ENCODE assay signal across 8 cellular contexts in genomic region chr19:4851551-4852290, GRCh38. TPM values are rescaled to one million over a fixed set of nuclear protein-coding genes. Genes with fewer than 3 reads are reported as not detected.
A peak's percentile ranks its signal among the peaks of the same experiment; 100 is the strongest.
DNase-seq lines count a peak whose midpoint lies in the region; ATAC-seq and TF ChIP-seq lines count a peak whose summit lies in the region.

No MANE protein-coding gene starts in this region.

- peaks cover 24% of the 10 kb centered on the region for H3K36me3 Mint-ChIP-seq in WTC11

- DNase-seq in GM06990 (ENCODE audit: extremely low read depth, insufficient read length) (peak; percentile 74), NAMALWA (ENCODE audit: low spot score) (peak; percentile 82), WTC11 (ENCODE audit: low spot score) (peak; percentile 92), cardiac fibroblast (ENCODE audit: low read depth in 2 of 2) (peak; percentile 61 to 67), kidney epithelial cell (ENCODE audit: low read depth) (peak; percentile 88), DMS153 (lab: John Stamatoyannopoulos, UW) (no peak)
- DNase-seq in stimulated activated CD4-positive, alpha-beta T cell treated with anti-CD3 and anti-CD28 coated beads, Interleukin-4, amount 100 ng/mL, for 1 hour: peak; percentile 79

- ATAC-seq in WTC11 (peak; percentile 99), GM21360 (IDR thresholded peaks at IDR 0.05; ENCODE audit: unreplicated experiment) (no peak)

- CTCF ChIA-PET in WTC11 (lab: Charles Lee): interaction anchor here (0.5 to 8.0 kb wide), 53 partner anchors 8 to 442 kb away, joined by 3 to 161 read pairs (median 5); partner anchors contain the start of genes ARRDC5, FEM1A, KDM4B and PLIN3

- POLR2A ChIA-PET in WTC11 (lab: Charles Lee): interaction anchor here (0.6 kb wide), 1 partner anchor 42 kb away, joined by 6 read pairs; no protein-coding TSS in a partner anchor

- H3K4me1 Mint-ChIP-seq in WTC11: no peaks in the 10 kb centered on the region

- H3K36me3 ChIP-seq in GM06990 (ENCODE audit: control insufficient read depth, insufficient read depth, low read length) (peaks cover 13% of the 10 kb centered on the region), kidney epithelial cell (ENCODE audit: control insufficient read depth, insufficient read depth, low read length) (peaks cover 3% of the 10 kb centered on the region)

- TF ChIP-seq CTCF in GM06990 (IDR thresholded peaks at IDR 0.05; ENCODE audit: insufficient read depth, low read length, poor library complexity, severe bottlenecking) (peak; percentile 89), WTC11 (IDR thresholded peaks at IDR 0.05) (peak; percentile 92), cardiac fibroblast (IDR thresholded peaks at IDR 0.05; ENCODE audit: low read depth, low read length) (peak; percentile 88), kidney epithelial cell (IDR thresholded peaks at IDR 0.05; ENCODE audit: insufficient read depth, low read length, poor library complexity, severe bottlenecking) (peak; percentile 93)

- H3K27ac Mint-ChIP-seq in WTC11: 0 out of 2 replicates have a peak overlapping the region, but pooled peaks have one; percentile 49

- no peak overlapping the region for H3K4me3 ChIP-seq in GM06990 (replicated peaks; ENCODE audit: low read depth, low read length)
- H3K4me3 ChIP-seq in cardiac fibroblast (replicated peaks in 1 of 2; ENCODE audit: low read depth in 2 of 2, low read length in 2 of 2): no peak overlapping the region
- no peak overlapping the region for H3K4me3 ChIP-seq in kidney epithelial cell (ENCODE audit: low read depth, low read length)

- H3K27me3 ChIP-seq in GM06990 (replicated peaks; ENCODE audit: control insufficient read depth, insufficient read depth, low read length): no peaks in the 10 kb centered on the region
- no peaks in the 10 kb centered on the region for H3K27me3 ChIP-seq in kidney epithelial cell (ENCODE audit: control insufficient read depth, insufficient read depth, low read length)

- H3K9me3 Mint-ChIP-seq in WTC11: no peaks in the 10 kb centered on the region

- no peaks in the 10 kb centered on the region for H3K27me3 Mint-ChIP-seq in WTC11 (ENCODE audit: low read depth)

- no peak overlapping the region for H3K4me3 Mint-ChIP-seq in WTC11

TF ChIP-seq in WTC11, 78 proteins besides CTCF, POLR2A, EP300 and RAD21:
- no peak for TF ChIP-seq OVOL2 (CRISPR knock-in tag; IDR thresholded peaks at IDR 0.05; ENCODE audit: borderline replicate concordance)
- no peak for TF ChIP-seq ELF4 (CRISPR knock-in tag; IDR thresholded peaks at IDR 0.05; ENCODE audit: low read depth)
- TF ChIP-seq ZNF263 (CRISPR knock-in tag; IDR thresholded peaks at IDR 0.05; ENCODE audit: low read depth): no peak
- TF ChIP-seq ESRRA (CRISPR knock-in tag; IDR thresholded peaks at IDR 0.05; ENCODE audit: borderline replicate concordance): no peak
- TF ChIP-seq ZBTB43 (CRISPR knock-in tag; IDR thresholded peaks at IDR 0.05): no peak
- TF ChIP-seq CREM (CRISPR knock-in tag; IDR thresholded peaks at IDR 0.05): no peak
- no peak for TF ChIP-seq CDX4 (CRISPR knock-in tag; IDR thresholded peaks at IDR 0.05; ENCODE audit: borderline replicate concordance)
- TF ChIP-seq ZNF121 (CRISPR knock-in tag; IDR thresholded peaks at IDR 0.05): no peak
- TF ChIP-seq TCF7 (CRISPR knock-in tag; IDR thresholded peaks at IDR 0.05; ENCODE audit: low read depth): no peak
- TF ChIP-seq CREB1 (CRISPR knock-in tag; IDR thresholded peaks at IDR 0.05): no peak
TF ChIP-seq in WTC11: peak in this region for 0.

RNA-seq across cellular contexts. Expression of gene PLIN3, which starts 15.7 kb away (rescaled TPM):
- total RNA-seq in WTC11 (2021): 61.3 to 72.1 TPM (median 71.2 TPM) in 3 replicates
- 59.5 and 111 TPM in 2 replicates for total RNA-seq in kidney epithelial cell

RNA-seq across cellular contexts. Expression of gene TICAM1, which starts 20.2 kb away (rescaled TPM):
- total RNA-seq in WTC11 (2021): 0.61 to 1.4 TPM (median 1.2 TPM) in 3 replicates
- 16.0 and 19.2 TPM in 2 replicates for total RNA-seq in kidney epithelial cell

RNA-seq across cellular contexts. Expression of gene ARRDC5, which starts 51.0 kb away (rescaled TPM):
- total RNA-seq in WTC11 (2021): not detected in 3 replicates
- total RNA-seq in kidney epithelial cell: not detected in 2 replicates

RNA-seq across cellular contexts. Expression of gene UHRF1, which starts 57.6 kb away (rescaled TPM):
- total RNA-seq in WTC11 (2021) (37.9 to 42.5 TPM (median 38.1 TPM) in 3 replicates), kidney epithelial cell (20.7 and 21.2 TPM in 2 replicates)
